ENCODE assay signal across 15 cellular contexts in genomic region chr1:107477233-107477632, GRCh38.
DNase-seq lines count a peak whose midpoint lies in the region; ATAC-seq, FAIRE-seq and TF ChIP-seq lines count a peak whose summit lies in the region.
"Had no signal": no experiment of that assay in that cellular context is flagged by ENCODE, and none has a peak within 500 bp of the region (broad histone marks: within the 10 kb centered on the region; RNA-seq: fewer than 3 reads in every experiment).

No MANE protein-coding gene starts in this region.

- no peaks in the 10 kb centered on the region for H4K20me1 ChIP-seq in OCI-LY1 (ENCODE audit: insufficient read depth, low read length)

- no peaks in the 10 kb centered on the region for H3K9me2 ChIP-seq in OCI-LY1 (ENCODE audit: low read depth, low read length)

- 63 to 84% methylated on average over 2 of the region's 2 CpGs for WGBS in pancreas, 2 donors
- 70 to 87% (median 79%) methylated on average over 2 of the region's 2 CpGs for WGBS in heart left ventricle, 4 donors
- WGBS in esophagus muscularis mucosa = 88% methylated on average over 2 of the region's 2 CpGs

- peak; percentile 15 for DNase-seq in CD1c-positive myeloid dendritic cell (ENCODE audit: extremely low spot score)
- DNase-seq in GM12891 (ENCODE audit: insufficient read length, low spot score) = no peak
- DNase-seq in foreskin keratinocyte = no peak
- DNase-seq in pancreas = no peak
- no peak for DNase-seq in heart left ventricle
- no peak for DNase-seq in esophagus muscularis mucosa (ENCODE audit: extremely low spot score)
- DNase-seq: DMS79 treated with DMSO at 0.1 percent for 48 hours; HCEC 1CT; naive B cell; NCI-H1417; stimulated activated CD4-positive, alpha-beta T cell treated with anti-CD3 and anti-CD28 coated beads, Interleukin-12 subunit alpha, Interleukin-12 subunit beta, amount 100 ng/mL, for 4 hours had no signal

- H3K4me1 ChIP-seq in OCI-LY1 (ENCODE audit: insufficient read depth, low read length, severe bottlenecking) (no peaks in the 10 kb centered on the region), foreskin keratinocyte (no peaks in the 10 kb centered on the region), pancreas (no peaks in the 10 kb centered on the region), heart left ventricle (no peaks in the 10 kb centered on the region), esophagus muscularis mucosa (peaks cover 0 to 24% (median 19%) of the 10 kb centered on the region in 4 donors)

- TF ChIP-seq POLR2A in GM12891 (IDR thresholded peaks at IDR 0.05; ENCODE audit: low read depth, low read length) (no peak), heart left ventricle (IDR thresholded peaks at IDR 0.05) (no peak), esophagus muscularis mucosa (IDR thresholded peaks at IDR 0.05; ENCODE audit: low read depth) (no peak)

- TF ChIP-seq CTCF in OCI-LY1 (IDR thresholded peaks at IDR 0.05; ENCODE audit: low read length) (peak; percentile 42; the same call in 1 of the 2 replicates), foreskin keratinocyte (conservative IDR thresholded peaks at IDR 0.05) (peak; percentile 39), pancreas (IDR thresholded peaks at IDR 0.05) (no peak), heart left ventricle (IDR thresholded peaks at IDR 0.05) (peak in 1 of 12 donors; percentile 15), esophagus muscularis mucosa (IDR thresholded peaks at IDR 0.05) (no peak)

- no peaks in the 10 kb centered on the region for H3F3A ChIP-seq in OCI-LY1 (ENCODE audit: insufficient read depth, low read length)

- H3K79me2 ChIP-seq in OCI-LY1 (ENCODE audit: insufficient read depth, low read length) = no peaks in the 10 kb centered on the region

- H3K9me3 ChIP-seq in OCI-LY1 (ENCODE audit: low read length) = no peaks in the 10 kb centered on the region
- no peaks in the 10 kb centered on the region for H3K9me3 ChIP-seq in pancreas
- no peaks in the 10 kb centered on the region for H3K9me3 ChIP-seq in heart left ventricle
- H3K9me3 ChIP-seq in esophagus muscularis mucosa = no peaks in the 10 kb centered on the region

- FAIRE-seq in GM12891 (lab: Jason Lieb, UNC) (peak; percentile 13), pancreas (lab: Jason Lieb, UNC) (no peak)

- H3K4me2 ChIP-seq in OCI-LY1 (ENCODE audit: low read length) = no peak overlapping the region

- H3K27ac ChIP-seq in OCI-LY1 (ENCODE audit: low read depth, low read length, poor library complexity, severe bottlenecking) = no peak overlapping the region
- H3K27ac ChIP-seq in foreskin keratinocyte = no peak overlapping the region
- H3K27ac ChIP-seq in pancreas = no peak overlapping the region
- H3K27ac ChIP-seq in heart left ventricle = no peak overlapping the region
- no peak overlapping the region for H3K27ac ChIP-seq in esophagus muscularis mucosa (replicated peaks in 1 of 4)

- H3K4me3 ChIP-seq in OCI-LY1 (ENCODE audit: low read depth, low read length, poor library complexity, severe bottlenecking) (no peak overlapping the region), pancreas (no peak overlapping the region), heart left ventricle (no peak overlapping the region), esophagus muscularis mucosa (no peak overlapping the region)

- H3K36me3 ChIP-seq in OCI-LY1 (ENCODE audit: insufficient read depth, low read length) (no peaks in the 10 kb centered on the region), pancreas (no peaks in the 10 kb centered on the region), heart left ventricle (no peaks in the 10 kb centered on the region), esophagus muscularis mucosa (no peaks in the 10 kb centered on the region)

- ATAC-seq in foreskin keratinocyte (no peak), pancreas (no peak), heart left ventricle (no peak), GM21526 (IDR thresholded peaks at IDR 0.05; ENCODE audit: low FRiP score, unreplicated experiment) (no peak)
- ATAC-seq: Right ventricle myocardium inferior; stimulated activated memory B cell treated with anti-CD40 and anti-IgM and Interleukin-4, amounts not matched to agents 10 μg/mL and 1 μg/mL and 100 μg/mL, for 72 hours had no signal

- intact Hi-C loops in pancreas (cut with DNase I) (no loop called here), heart left ventricle (cut with DNase I) (no loop called here), esophagus muscularis mucosa (cut with DNase I) (no loop called here)

- H3K27me3 ChIP-seq in OCI-LY1 (ENCODE audit: insufficient read depth, low read length) = peaks cover 6% of the 10 kb centered on the region; the same call in 1 of the 2 replicates
- H3K27me3 ChIP-seq in foreskin keratinocyte = no peaks in the 10 kb centered on the region
- no peaks in the 10 kb centered on the region for H3K27me3 ChIP-seq in pancreas
- peaks cover 0 to 41% (median 20%) of the 10 kb centered on the region in 9 donors for H3K27me3 ChIP-seq in heart left ventricle
- no peaks in the 10 kb centered on the region for H3K27me3 ChIP-seq in esophagus muscularis mucosa

- no peak overlapping the region for H3K9ac ChIP-seq in OCI-LY1 (ENCODE audit: low read length)

- no peak overlapping the region for H2AFZ ChIP-seq in OCI-LY1 (ENCODE audit: low read length)

- no peak for TF ChIP-seq EP300 in esophagus muscularis mucosa (IDR thresholded peaks at IDR 0.05)

TF ChIP-seq in GM12891, 5 proteins besides CTCF, POLR2A, EP300 and RAD21:
- no peak for TF ChIP-seq PAX5 (IDR thresholded peaks at IDR 0.05; ENCODE audit: insufficient read depth, low read length, severe bottlenecking)
- no peak for TF ChIP-seq POU2F2 (IDR thresholded peaks at IDR 0.05; ENCODE audit: low read depth, low read length)
- no peak for TF ChIP-seq TAF1 (IDR thresholded peaks at IDR 0.05; ENCODE audit: low read depth, low read length)

Comparison
In these comparisons a context has a peak if more than half of its experiments do, and no peak if none do; other contexts are left out.
1. CTCF ChIP-seq: peak in OCI-LY1 (single experiment) and foreskin keratinocyte (single experiment); none in pancreas (0 of 4) and esophagus muscularis mucosa (0 of 3).